ENCODE assay signal across 33 cellular contexts in the genomic region with DNA sequence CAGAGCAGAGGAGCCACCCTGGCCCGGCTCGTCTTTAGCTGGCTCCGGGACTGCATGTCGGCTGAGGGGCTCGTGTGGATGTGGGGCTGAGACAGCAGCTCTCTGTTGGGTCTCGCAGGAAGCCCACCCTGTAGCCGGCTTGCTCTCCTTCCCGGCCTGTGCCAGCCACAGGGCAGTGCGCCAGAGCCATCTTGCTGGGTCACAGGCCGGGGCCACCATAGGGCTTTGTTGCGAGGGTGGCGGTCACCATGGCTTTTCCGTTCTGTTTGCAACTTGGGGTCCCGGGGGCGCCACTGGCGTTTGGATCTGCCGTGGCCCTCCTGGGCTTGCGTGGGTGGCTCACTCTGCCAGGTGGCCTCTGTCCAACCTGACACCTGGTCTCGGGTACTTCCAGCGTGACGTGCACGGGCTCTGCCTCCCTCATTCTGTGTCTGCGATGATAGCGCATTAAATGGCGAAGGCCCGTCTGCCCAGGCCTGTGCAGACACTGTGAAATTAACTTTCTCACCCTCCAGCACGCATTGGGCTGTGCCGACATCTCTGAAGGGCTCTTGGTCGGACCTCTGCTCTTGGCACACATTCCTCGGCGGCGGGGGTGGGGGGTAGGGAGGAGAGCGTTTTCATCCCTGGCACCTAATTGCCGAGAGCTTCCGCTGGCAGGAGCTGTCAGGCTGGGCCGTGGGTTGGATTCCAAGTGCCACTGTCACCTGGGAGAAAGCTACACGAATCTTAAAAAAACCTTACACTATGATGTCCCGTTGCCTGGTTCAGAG.
"Had no signal": no experiment of that assay in that cellular context is flagged by ENCODE, and none has a peak within 500 bp of the region (broad histone marks: within the 10 kb centered on the region; RNA-seq: fewer than 3 reads in every experiment).

No MANE protein-coding gene starts in this region.

- H3K4me1 ChIP-seq: SJCRH30 had no signal

- H3K9me3 ChIP-seq: SJCRH30 had no signal

- ATAC-seq: activated CD8-positive, alpha-beta memory T cell treated with anti-CD3 and anti-CD28 coated beads, Interleukin-2, amount 10 ng/mL, durations not matched to agents 7 days and 5 days; activated T-cell treated with anti-CD3 and anti-CD28 coated beads, Interleukin-2, amount 50 U/mL, for 72 hours; activated T-helper 17 cell treated with anti-CD3 and anti-CD28 coated beads, Interleukin-2, amount 50 U/mL, for 72 hours; Panc1 had no signal

- H3K27me3 ChIP-seq: cardiac muscle cell, SJCRH30 had no signal

- H3K27ac ChIP-seq: cardiac muscle cell, KMS-11, SJCRH30, SK-N-MC, WERI-Rb-1 had no signal

- H3K4me3 ChIP-seq: cardiac muscle cell, SJCRH30, SK-N-MC had no signal

- DNase-seq: activated CD4-positive, alpha-beta memory T cell treated with anti-CD3 and anti-CD28 coated beads, Interleukin-2, amount 10 ng/mL, durations not matched to agents 7 days and 5 days; activated CD4-positive, alpha-beta T cell treated with anti-CD3 and anti-CD28 coated beads for 1 hour; activated CD4-positive, alpha-beta T cell treated with anti-CD3 and anti-CD28 coated beads for 48 hours; activated CD4-positive, CD25-positive, alpha-beta regulatory T cell; activated CD8-positive, alpha-beta memory T cell treated with anti-CD3 and anti-CD28 coated beads for 24 hours; activated CD8-positive, alpha-beta memory T cell treated with anti-CD3 and anti-CD28 coated beads, Interleukin-2, amount 10 ng/mL, durations not matched to agents 7 days and 5 days; activated CD8-positive, alpha-beta memory T cell treated with anti-CD3 and anti-CD28 coated beads, Interleukin-2, amount 50 U/mL, for 48 hours; activated effector memory CD4-positive, alpha-beta T cell treated with anti-CD3 and anti-CD28 coated beads, Interleukin-2, amount 50 U/mL, for 16 hours; activated naive CD4-positive, alpha-beta T cell; activated naive CD4-positive, alpha-beta T cell treated with anti-CD3 and anti-CD28 coated beads, Interleukin-2, amount 50 U/mL, for 16 hours; activated naive CD8-positive, alpha-beta T cell treated with anti-CD3 and anti-CD28 coated beads for 36 hours; activated T-cell treated with anti-CD3 and anti-CD28 coated beads, Interleukin-2, amount 50 U/mL, for 72 hours; amniotic stem cell; aorta; NCI-H1092 treated with DMSO at 0.1 percent for 48 hours; NCI-H1417; NCI-H146; NCI-H187; NCI-H2029 treated with DMSO at 0.1 percent for 48 hours; NCI-H2107; NCI-H2171; NCI-H510A; NCI-H526; NCI-H748 treated with DMSO at 0.1 percent for 48 hours; SHP77; SJCRH30; T1000; WERI-Rb-1 had no signal
